In genomic region chr10:86635402-86635801, GRCh38 we compare ENCODE assay signal across 14 cellular contexts. TPM values are rescaled to one million over a fixed set of nuclear protein-coding genes. Genes with fewer than 3 reads are reported as not detected.
DNase-seq lines count a peak whose midpoint lies in the region; ATAC-seq, FAIRE-seq and TF ChIP-seq lines count a peak whose summit lies in the region.
"Had no signal": no experiment of that assay in that cellular context is flagged by ENCODE, and none has a peak within 500 bp of the region (broad histone marks: within the 10 kb centered on the region; RNA-seq: fewer than 3 reads in every experiment).

No MANE protein-coding gene starts in this region.

- POLR2A ChIA-PET in MCF 10A (lab: Yijun Ruan, JAX): interaction anchor here (1.2 kb wide), 1 partner anchor 14 kb away, joined by 3 read pairs; no protein-coding TSS in a partner anchor

- no peak for TF ChIP-seq POLR2A in breast epithelium (IDR thresholded peaks at IDR 0.05)

- ATAC-seq in stimulated activated memory B cell treated with anti-CD40 and anti-IgM and Interleukin-4, amounts not matched to agents 10 μg/mL and 1 μg/mL and 100 μg/mL, for 72 hours: no peak

- CTCF ChIA-PET in MCF 10A (lab: Yijun Ruan, JAX): interaction anchor here (0.7 kb wide), 1 partner anchor 9 kb away, joined by 3 read pairs; no protein-coding TSS in a partner anchor

- H3K27me3 Mint-ChIP-seq in MCF 10A (ENCODE audit: insufficient read depth, unreplicated experiment) (no peaks in the 10 kb centered on the region), astrocyte (ENCODE audit: low read depth, unreplicated experiment) (peaks cover 20% of the 10 kb centered on the region)
- peaks cover 54% of the 10 kb centered on the region for H3K27me3 Mint-ChIP-seq in stimulated activated memory B cell treated with anti-CD40 and anti-IgM and Interleukin-4, amounts not matched to agents 10 μg/mL and 1 μg/mL and 100 μg/mL, for 72 hours

- no peaks in the 10 kb centered on the region for H3K79me2 ChIP-seq in astrocyte (ENCODE audit: insufficient read depth, low read length)

- H4K20me1 ChIP-seq in astrocyte (ENCODE audit: insufficient read depth, low read length): no peaks in the 10 kb centered on the region

- H3K27me3 ChIP-seq in breast epithelium (peaks cover 0 to 16% of the 10 kb centered on the region in 2 donors), astrocyte (ENCODE audit: insufficient read depth, low read length) (peaks cover 2% of the 10 kb centered on the region)

- peak overlapping the region; percentile 39 for H3K4me2 ChIP-seq in astrocyte (ENCODE audit: low read length)

- peak; percentile 98 for FAIRE-seq in astrocyte (lab: Jason Lieb, UNC)
- FAIRE-seq in urothelium cell line (lab: Jason Lieb, UNC): no peak
- no peak for FAIRE-seq in frontal cortex (lab: Jason Lieb, UNC)

- H3K36me3 Mint-ChIP-seq in MCF 10A (ENCODE audit: insufficient read depth, unreplicated experiment) (peaks cover 4% of the 10 kb centered on the region), astrocyte (ENCODE audit: low read depth, unreplicated experiment) (no peaks in the 10 kb centered on the region)
- no peaks in the 10 kb centered on the region for H3K36me3 Mint-ChIP-seq in stimulated activated memory B cell treated with anti-CD40 and anti-IgM and Interleukin-4, amounts not matched to agents 10 μg/mL and 1 μg/mL and 100 μg/mL, for 72 hours

- H3K4me1 Mint-ChIP-seq in MCF 10A (ENCODE audit: insufficient read depth, unreplicated experiment): peaks cover 7% of the 10 kb centered on the region
- H3K4me1 Mint-ChIP-seq in astrocyte (ENCODE audit: low read depth, unreplicated experiment): peaks cover 7% of the 10 kb centered on the region
- peaks cover 6% of the 10 kb centered on the region for H3K4me1 Mint-ChIP-seq in stimulated activated memory B cell treated with anti-CD40 and anti-IgM and Interleukin-4, amounts not matched to agents 10 μg/mL and 1 μg/mL and 100 μg/mL, for 72 hours

- H3K27ac Mint-ChIP-seq in MCF 10A (ENCODE audit: low read depth, unreplicated experiment) (peak overlapping the region; percentile 52), astrocyte (ENCODE audit: unreplicated experiment) (peak overlapping the region; percentile 51)
- no peak overlapping the region for H3K27ac Mint-ChIP-seq in stimulated activated memory B cell treated with anti-CD40 and anti-IgM and Interleukin-4, amounts not matched to agents 10 μg/mL and 1 μg/mL and 100 μg/mL, for 72 hours

- H3K9me3 ChIP-seq in breast epithelium (no peaks in the 10 kb centered on the region), astrocyte (ENCODE audit: insufficient read depth, low read depth, low read length) (no peaks in the 10 kb centered on the region)

- TF ChIP-seq CTCF in MCF 10A (IDR thresholded peaks at IDR 0.05; ENCODE audit: unreplicated experiment) (no peak), breast epithelium (IDR thresholded peaks at IDR 0.05) (no peak), astrocyte (IDR thresholded peaks at IDR 0.05; ENCODE audit: insufficient read depth, low read depth, low read length) (no peak)

- H3K4me3 Mint-ChIP-seq in MCF 10A (ENCODE audit: unreplicated experiment): no peak overlapping the region
- H3K4me3 Mint-ChIP-seq in astrocyte (ENCODE audit: unreplicated experiment): no peak overlapping the region
- no peak overlapping the region for H3K4me3 Mint-ChIP-seq in stimulated activated memory B cell treated with anti-CD40 and anti-IgM and Interleukin-4, amounts not matched to agents 10 μg/mL and 1 μg/mL and 100 μg/mL, for 72 hours

- H3K4me1 ChIP-seq in breast epithelium (no peaks in the 10 kb centered on the region), astrocyte (ENCODE audit: insufficient read depth, low read length) (peaks cover 13% of the 10 kb centered on the region)

- no peak overlapping the region for H3K9ac ChIP-seq in astrocyte (ENCODE audit: low read length)

- H3K27ac ChIP-seq in breast epithelium (no peak overlapping the region), astrocyte (ENCODE audit: low read depth, low read length) (no peak overlapping the region)
- H3K27ac ChIP-seq: 22Rv1, SK-N-MC, skin epidermis had no signal

- H3K9me3 Mint-ChIP-seq in MCF 10A (ENCODE audit: unreplicated experiment) (no peaks in the 10 kb centered on the region), astrocyte (ENCODE audit: unreplicated experiment) (no peaks in the 10 kb centered on the region)
- no peaks in the 10 kb centered on the region for H3K9me3 Mint-ChIP-seq in stimulated activated memory B cell treated with anti-CD40 and anti-IgM and Interleukin-4, amounts not matched to agents 10 μg/mL and 1 μg/mL and 100 μg/mL, for 72 hours

- BruUV-seq in MCF 10A (replicated peaks; lab: Mats Ljungman, UMichigan): no TSS peak

- DNase-seq in MCF 10A (ENCODE audit: unreplicated experiment) (no peak), breast epithelium (ENCODE audit: low spot score in 2 of 2) (no peak), astrocyte (ENCODE audit: low read depth) (peak; percentile 93), hepatic stellate cell (ENCODE audit: low spot score) (peak; percentile 86), urothelium cell line (ENCODE audit: low spot score) (peak; percentile 42), frontal cortex (ENCODE audit: low spot score in 2 of 2) (no peak)
- DNase-seq in effector CD4-positive, alpha-beta T cell: no peak
- DNase-seq: activated CD8-positive, alpha-beta memory T cell treated with anti-CD3 and anti-CD28 coated beads for 24 hours had no signal

- H2AFZ ChIP-seq in astrocyte (ENCODE audit: low read depth, low read length): no peak overlapping the region

- H3K4me3 ChIP-seq in breast epithelium (no peak overlapping the region), astrocyte (ENCODE audit: insufficient read depth, low read depth, low read length) (no peak overlapping the region)
- H3K4me3 ChIP-seq: SK-N-MC, skin epidermis had no signal

- intact Hi-C loops in MCF 10A (cut with micrococcal nuclease) (no loop called here), breast epithelium (cut with DNase I; ENCODE audit: low total_unique reads) (no loop called here)

- H3K36me3 ChIP-seq in breast epithelium (no peaks in the 10 kb centered on the region), astrocyte (ENCODE audit: insufficient read depth, low read length) (no peaks in the 10 kb centered on the region)

RNA-seq across cellular contexts. Expression of gene OPN4, which starts 18.9 kb away (rescaled TPM):
- not detected in 2 replicates for total RNA-seq in MCF 10A (2022)
- not detected for total RNA-seq in breast epithelium
- total RNA-seq in astrocyte: not detected in 2 replicates
- total RNA-seq in frontal cortex: not detected
- total RNA-seq: epithelial cell of proximal tubule, lung microvascular endothelial cell had no signal

RNA-seq across cellular contexts. Expression of gene LDB3, which starts 32.9 kb away (rescaled TPM):
- total RNA-seq in MCF 10A (2022): 0.23 and 0.29 TPM in 2 replicates
- total RNA-seq in breast epithelium: 1 to 10 TPM in 2 of 3 donors, under 1 TPM in 1; 0.98 to 2.9 (median 1.3) TPM
- total RNA-seq in astrocyte: 3.5 and 3.9 TPM in 2 replicates
- under 0.01 TPM for total RNA-seq in frontal cortex
- total RNA-seq: epithelial cell of proximal tubule, lung microvascular endothelial cell had no signal

Comparison
In these comparisons a context has a peak if more than half of its experiments do, and no peak if none do; other contexts are left out.
1. DNase-seq: peak in astrocyte (single experiment), hepatic stellate cell (single experiment) and urothelium cell line (single experiment); none in MCF 10A (single experiment), breast epithelium (0 of 2), frontal cortex (0 of 2) and effector CD4-positive, alpha-beta T cell (single experiment).